22 cellular contexts compared by ENCODE assay signal in genomic region chr21:32712641-32713040, GRCh38. TPM values are rescaled to one million over a fixed set of nuclear protein-coding genes. Genes with fewer than 3 reads are reported as not detected.
DNase-seq lines count a peak whose midpoint lies in the region; ATAC-seq and TF ChIP-seq lines count a peak whose summit lies in the region.
"Had no signal": no experiment of that assay in that cellular context is flagged by ENCODE, and none has a peak within 500 bp of the region (broad histone marks: within the 10 kb centered on the region; RNA-seq: fewer than 3 reads in every experiment).

No MANE protein-coding gene starts in this region.

- peak overlapping the region in 8 of 11 experiments; percentile 26 to 70 (median 56); a peak in 9 of 22 replicates for H3K4me2 ChIP-seq in BLaER1 treated with 17β-estradiol and CSF1 and Interleukin-3, amounts not matched to agents 10 nM and 100 nM
- peak overlapping the region; percentile 62 for H3K4me2 ChIP-seq in KMS-11
- H3K4me2 ChIP-seq: A549 had no signal

- H3K27ac ChIP-seq in BLaER1 treated with 17β-estradiol and CSF1 and Interleukin-3, amounts not matched to agents 10 nM and 100 nM = no peak overlapping the region
- H3K27ac ChIP-seq in KMS-11 (peak overlapping the region; percentile 11; the same call in 1 of the 2 replicates), SK-N-MC (peak overlapping the region; percentile 55; the same call in 1 of the 2 replicates)
- H3K27ac ChIP-seq: A549, RWPE1 had no signal

- H3K36me3 Mint-ChIP-seq in activated naive CD4-positive, alpha-beta T cell treated with anti-CD3 and anti-CD28 coated beads for 36 hours (ENCODE audit: low read depth) = peaks cover 5% of the 10 kb centered on the region
- H3K36me3 Mint-ChIP-seq in type B pancreatic cell = no peaks in the 10 kb centered on the region

- intact Hi-C loops in activated naive CD4-positive, alpha-beta T cell treated with anti-CD3 and anti-CD28 coated beads for 36 hours (cut with micrococcal nuclease) = no loop called here

- no peak for ATAC-seq in GM21576 (IDR thresholded peaks at IDR 0.05; ENCODE audit: unreplicated experiment)
- ATAC-seq: A549, HepG2, Panc1 had no signal

- H3K9ac ChIP-seq in BLaER1 treated with 17β-estradiol and CSF1 and Interleukin-3, amounts not matched to agents 10 nM and 100 nM = no peak overlapping the region
- no peak overlapping the region for H3K9ac ChIP-seq in KMS-11
- no peak overlapping the region for H3K9ac ChIP-seq in SK-N-MC (ENCODE audit: insufficient read length)

- H3K4me3 ChIP-seq in BLaER1 treated with 17β-estradiol and CSF1 and Interleukin-3, amounts not matched to agents 10 nM and 100 nM = no peak overlapping the region
- H3K4me3 ChIP-seq in KMS-11 (IDR thresholded peaks at IDR 0.05; ENCODE audit: insufficient read depth, low read depth, low read length) = no peak overlapping the region
- no peak overlapping the region for H3K4me3 ChIP-seq in SK-N-MC
- H3K4me3 ChIP-seq: A549, MG63 had no signal

- no peak overlapping the region for H3K4me3 Mint-ChIP-seq in activated naive CD4-positive, alpha-beta T cell treated with anti-CD3 and anti-CD28 coated beads for 36 hours
- H3K4me3 Mint-ChIP-seq in type B pancreatic cell = no peak overlapping the region
- H3K4me3 Mint-ChIP-seq: CD14-positive monocyte; H9; T-helper 1 cell treated with Interleukin-12 subunit alpha and Interleukin-12 subunit beta and Interleukin-4 antibody, amounts not matched to agents 30 μg/mL and 1 μg/mL, for 36 hours had no signal

- H2AFZ ChIP-seq in KMS-11 (ENCODE audit: low read depth) = no peak overlapping the region

- DNase-seq in SK-N-MC (ENCODE audit: low read depth, low spot score) = no peak
- DNase-seq in dermis microvascular lymphatic vessel endothelial cell (ENCODE audit: low read depth in 2 of 2) = peak; percentile 34 to 45
- DNase-seq in activated naive CD4-positive, alpha-beta T cell treated with anti-CD3 and anti-CD28 coated beads for 36 hours = no peak
- DNase-seq in type B pancreatic cell (ENCODE audit: extremely low spot score, unreplicated experiment) = no peak
- DNase-seq: AML-193, DMS153, H9, MG63, NCI-H2029, NCI-H446 treated with DMSO at 0.1 percent for 48 hours, SHP77 treated with DMSO at 0.1 percent for 48 hours, SW 1271 had no signal

- peaks cover 3% of the 10 kb centered on the region for H3K9me3 Mint-ChIP-seq in activated naive CD4-positive, alpha-beta T cell treated with anti-CD3 and anti-CD28 coated beads for 36 hours
- peaks cover 4% of the 10 kb centered on the region for H3K9me3 Mint-ChIP-seq in type B pancreatic cell
- H3K9me3 Mint-ChIP-seq: CD8-positive, alpha-beta memory T cell; H9; T-helper 1 cell treated with Interleukin-12 subunit alpha and Interleukin-12 subunit beta and Interleukin-4 antibody, amounts not matched to agents 30 μg/mL and 1 μg/mL, for 36 hours had no signal

- H3K27ac Mint-ChIP-seq in activated naive CD4-positive, alpha-beta T cell treated with anti-CD3 and anti-CD28 coated beads for 36 hours = no peak overlapping the region
- no peak overlapping the region for H3K27ac Mint-ChIP-seq in type B pancreatic cell
- H3K27ac Mint-ChIP-seq: CD14-positive monocyte, H9 had no signal

- peaks cover 16% of the 10 kb centered on the region for H3K79me2 ChIP-seq in KMS-11 (ENCODE audit: insufficient read depth, low read depth)

- H3K4me1 ChIP-seq in BLaER1 treated with 17β-estradiol and CSF1 and Interleukin-3, amounts not matched to agents 10 nM and 100 nM = peaks cover 18 to 36% (median 34%) of the 10 kb centered on the region in 10 experiments
- peaks cover 43% of the 10 kb centered on the region for H3K4me1 ChIP-seq in KMS-11 (ENCODE audit: low read depth, poor library complexity, severe bottlenecking)
- H3K4me1 ChIP-seq: A549 had no signal

- peaks cover 0 to 82% (median 5%) of the 10 kb centered on the region in 11 experiments; a peak in 10 of 22 replicates for H4K20me1 ChIP-seq in BLaER1 treated with 17β-estradiol and CSF1 and Interleukin-3, amounts not matched to agents 10 nM and 100 nM
- no peaks in the 10 kb centered on the region for H4K20me1 ChIP-seq in KMS-11 (ENCODE audit: insufficient read depth)

- H3K9me3 ChIP-seq in BLaER1 treated with 17β-estradiol and CSF1 and Interleukin-3, amounts not matched to agents 10 nM and 100 nM (replicated peaks in 1 of 11) = peaks cover 0 to 8% (median 0%) of the 10 kb centered on the region in 11 experiments; a peak in 2 of 22 replicates
- H3K9me3 ChIP-seq in SK-N-MC (ENCODE audit: low read depth, low read length) = no peaks in the 10 kb centered on the region
- H3K9me3 ChIP-seq: A549 had no signal

- peaks cover 0 to 38% (median 3%) of the 10 kb centered on the region in 11 experiments; a peak in 8 of 22 replicates for H3K36me3 ChIP-seq in BLaER1 treated with 17β-estradiol and CSF1 and Interleukin-3, amounts not matched to agents 10 nM and 100 nM
- H3K36me3 ChIP-seq in KMS-11 (ENCODE audit: insufficient read depth) = no peaks in the 10 kb centered on the region
- no peaks in the 10 kb centered on the region for H3K36me3 ChIP-seq in SK-N-MC (ENCODE audit: insufficient read depth, low read length)

- TF ChIP-seq CTCF in KMS-11 (conservative IDR thresholded peaks at IDR 0.05; ENCODE audit: low read depth, low read length) (no peak), type B pancreatic cell (conservative IDR thresholded peaks at IDR 0.05) (no peak)

- H3K27me3 ChIP-seq in BLaER1 treated with 17β-estradiol and CSF1 and Interleukin-3, amounts not matched to agents 10 nM and 100 nM = no peaks in the 10 kb centered on the region
- H3K27me3 ChIP-seq in KMS-11 (ENCODE audit: insufficient read depth, low read depth) = no peaks in the 10 kb centered on the region
- H3K27me3 ChIP-seq: MG63 had no signal

- H3K27me3 Mint-ChIP-seq in activated naive CD4-positive, alpha-beta T cell treated with anti-CD3 and anti-CD28 coated beads for 36 hours (ENCODE audit: low read depth) = no peaks in the 10 kb centered on the region
- no peaks in the 10 kb centered on the region for H3K27me3 Mint-ChIP-seq in type B pancreatic cell
- H3K27me3 Mint-ChIP-seq: CD8-positive, alpha-beta memory T cell had no signal

- peaks cover 23% of the 10 kb centered on the region for H3K4me1 Mint-ChIP-seq in activated naive CD4-positive, alpha-beta T cell treated with anti-CD3 and anti-CD28 coated beads for 36 hours (ENCODE audit: low read depth)
- peaks cover 2% of the 10 kb centered on the region for H3K4me1 Mint-ChIP-seq in type B pancreatic cell (ENCODE audit: unreplicated experiment)

- CTCF ChIA-PET in activated naive CD4-positive, alpha-beta T cell treated with anti-CD3 and anti-CD28 coated beads for 36 hours (lab: Charles Lee) = interaction anchor here (0.5 kb wide), 1 partner anchor 458 kb away, joined by 3 read pairs; no protein-coding TSS in a partner anchor

RNA-seq across cellular contexts. Expression of gene SYNJ1, which starts 15.2 kb away (rescaled TPM):
- 7.1 and 9.2 TPM in 2 replicates for total RNA-seq in dermis microvascular lymphatic vessel endothelial cell
- total RNA-seq in activated naive CD4-positive, alpha-beta T cell treated with anti-CD3 and anti-CD28 coated beads for 36 hours = 10 to 100 TPM in 1 of 2 experiments, 1 to 10 TPM in 1; 7.4 to 10.9 TPM
- total RNA-seq in type B pancreatic cell (ENCODE audit: low replicate concordance) = 11.1 and 12.0 TPM in 2 replicates

RNA-seq across cellular contexts. Expression of gene PAXBP1, which starts 58.9 kb away (rescaled TPM):
- 12.1 and 14.7 TPM in 2 replicates for total RNA-seq in dermis microvascular lymphatic vessel endothelial cell
- 10 to 100 TPM; 44.5 to 44.8 TPM for total RNA-seq in activated naive CD4-positive, alpha-beta T cell treated with anti-CD3 and anti-CD28 coated beads for 36 hours
- total RNA-seq in type B pancreatic cell (ENCODE audit: low replicate concordance) = 52.0 and 80.2 TPM in 2 replicates

Comparison
In these comparisons a context has a peak if more than half of its experiments do, and no peak if none do; other contexts are left out.
1. H3K27ac ChIP-seq: peak in KMS-11 (single experiment) and SK-N-MC (single experiment); none in BLaER1 treated with 17β-estradiol and CSF1 and Interleukin-3, amounts not matched to agents 10 nM and 100 nM (0 of 11).
2. DNase-seq: peak in dermis microvascular lymphatic vessel endothelial cell (2 of 2); none in SK-N-MC (single experiment), activated naive CD4-positive, alpha-beta T cell treated with anti-CD3 and anti-CD28 coated beads for 36 hours (single experiment) and type B pancreatic cell (single experiment).